In the genomic region with DNA sequence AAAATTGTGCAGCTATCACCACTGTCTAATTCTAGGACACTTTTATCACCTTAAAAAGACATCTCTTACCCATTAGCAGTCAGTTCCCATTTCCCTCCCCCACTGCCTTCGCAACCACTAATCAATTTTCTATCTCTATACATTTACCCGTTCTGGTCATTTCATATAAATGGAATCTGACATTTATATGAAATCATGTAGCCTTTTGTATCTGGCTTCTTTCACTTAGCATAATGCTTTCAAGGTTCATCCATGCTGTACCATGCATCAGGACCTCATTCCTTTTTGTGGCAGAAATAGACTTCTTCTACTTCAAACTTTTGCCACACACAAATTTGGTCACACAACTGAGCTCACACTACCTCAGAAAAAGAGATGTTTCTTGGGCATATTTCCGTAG, we compare ENCODE assay signal across 10 cellular contexts. TPM values are rescaled to one million over a fixed set of nuclear protein-coding genes. Genes with fewer than 3 reads are reported as not detected.
"Had no signal": no experiment of that assay in that cellular context is flagged by ENCODE, and none has a peak within 500 bp of the region (broad histone marks: within the 10 kb centered on the region; RNA-seq: fewer than 3 reads in every experiment).

No MANE protein-coding gene starts in this region.

- H3K9ac ChIP-seq: GM23248 had no signal

- H3K4me3 ChIP-seq: GM23248, GM23338, HAP-1 had no signal

- H3K27ac ChIP-seq: GM23248 had no signal

- H3K4me2 ChIP-seq: GM23338 had no signal

- H3K9me3 ChIP-seq: HAP-1 had no signal

- DNase-seq: GM23248, GOT3, H7, H9, HCEC 1CT, HFFc6 had no signal

- H3K4me3 Mint-ChIP-seq: GM23338, H9, HFFc6 had no signal

- H3K9me3 Mint-ChIP-seq: GM23338, HFFc6 had no signal

- H3K4me1 ChIP-seq: HAP-1 had no signal

- H3K27ac Mint-ChIP-seq: GM23338, H9, HFFc6 had no signal

- H3K36me3 ChIP-seq: HAP-1 had no signal

- H2AFZ ChIP-seq: GM23248 had no signal

- H3K4me1 Mint-ChIP-seq: GM23338 had no signal

- ATAC-seq: GM23338, HCT116 had no signal

RNA-seq across cellular contexts. Expression of gene FRMPD1, which starts 32.2 kb away (rescaled TPM):
- total RNA-seq: GM23248, H4, HFFc6 had no signal
- polyA plus RNA-seq: GM23248 had no signal
